Comparison of ENCODE assay signal across 1 cellular context in genomic region chr16:74565378-74565777, GRCh38.
TF ChIP-seq lines count a peak whose summit lies in the region.

No MANE protein-coding gene starts in this region.

TF ChIP-seq in K562, 482 proteins besides CTCF, POLR2A, EP300 and RAD21 (continued from another document):
- no peak for TF ChIP-seq ZBTB49 (CRISPR knock-in tag; IDR thresholded peaks at IDR 0.05; ENCODE audit: borderline replicate concordance)
- TF ChIP-seq KDM1A (IDR thresholded peaks at IDR 0.05) = peak; percentile 84 to 88
- TF ChIP-seq FOSL1 (tag; conservative IDR thresholded peaks at IDR 0.05) = no peak
- TF ChIP-seq NR0B1 (IDR thresholded peaks at IDR 0.05; ENCODE audit: partially characterized antibody) = no peak
- TF ChIP-seq GATAD2A (IDR thresholded peaks at IDR 0.05) = no peak
- TF ChIP-seq NR2F6 (CRISPR knock-in tag; IDR thresholded peaks at IDR 0.05) = no peak
- no peak for TF ChIP-seq ZNF586 (CRISPR knock-in tag; conservative IDR thresholded peaks at IDR 0.05)
- TF ChIP-seq FOXA1 (IDR thresholded peaks at IDR 0.05; ENCODE audit: borderline replicate concordance) = no peak
- TF ChIP-seq FOXA3 (CRISPR knock-in tag; conservative IDR thresholded peaks at IDR 0.05 in 1 of 2, IDR thresholded peaks at IDR 0.05 in 1 of 2) = peak in 1 of 2 experiments; percentile 59; a peak in 2 of 4 replicates
- TF ChIP-seq ZKSCAN3 (CRISPR knock-in tag; IDR thresholded peaks at IDR 0.05) = no peak
- peak in 1 of 2 experiments; percentile 84; a peak in 1 of 4 replicates for TF ChIP-seq RCOR1 (IDR thresholded peaks at IDR 0.05; ENCODE audit: borderline replicate concordance in 1 of 2, low read depth in 2 of 2, low read length in 2 of 2)
- TF ChIP-seq PHF21A (IDR thresholded peaks at IDR 0.05; ENCODE audit: borderline replicate concordance, low read depth) = peak; percentile 40; the same call in 1 of the 2 replicates
- TF ChIP-seq SPI1 (IDR thresholded peaks at IDR 0.05; ENCODE audit: borderline replicate concordance, low read depth, low read length) = peak; percentile 83
- no peak for TF ChIP-seq TFE3 (CRISPR knock-in tag; IDR thresholded peaks at IDR 0.05)
- TF ChIP-seq FOXJ3 (CRISPR knock-in tag; IDR thresholded peaks at IDR 0.05) = no peak
- TF ChIP-seq U2AF2 (optimal IDR thresholded peaks at IDR 0.05; ENCODE audit: low read depth, low read length) = no peak
- peak; percentile 90 for TF ChIP-seq MEIS2 (IDR thresholded peaks at IDR 0.05; ENCODE audit: partially characterized antibody)
- TF ChIP-seq NFIX (CRISPR knock-in tag; IDR thresholded peaks at IDR 0.05; ENCODE audit: low read depth) = no peak
- TF ChIP-seq HEY1 (CRISPR knock-in tag; IDR thresholded peaks at IDR 0.05; ENCODE audit: borderline replicate concordance) = no peak
- peak in 1 of 2 experiments; percentile 53; a peak in 1 of 3 replicates for TF ChIP-seq CBX3 (IDR thresholded peaks at IDR 0.05; ENCODE audit: borderline replicate concordance in 1 of 2, low read length in 2 of 2)
- no peak for TF ChIP-seq ERF (CRISPR knock-in tag; IDR thresholded peaks at IDR 0.05)
- TF ChIP-seq GATAD2B (IDR thresholded peaks at IDR 0.05; ENCODE audit: borderline replicate concordance) = no peak
- no peak for TF ChIP-seq NR2C1 (IDR thresholded peaks at IDR 0.05)
- TF ChIP-seq NR2C1 (tag; IDR thresholded peaks at IDR 0.05) = no peak
- TF ChIP-seq, protein P1, sequence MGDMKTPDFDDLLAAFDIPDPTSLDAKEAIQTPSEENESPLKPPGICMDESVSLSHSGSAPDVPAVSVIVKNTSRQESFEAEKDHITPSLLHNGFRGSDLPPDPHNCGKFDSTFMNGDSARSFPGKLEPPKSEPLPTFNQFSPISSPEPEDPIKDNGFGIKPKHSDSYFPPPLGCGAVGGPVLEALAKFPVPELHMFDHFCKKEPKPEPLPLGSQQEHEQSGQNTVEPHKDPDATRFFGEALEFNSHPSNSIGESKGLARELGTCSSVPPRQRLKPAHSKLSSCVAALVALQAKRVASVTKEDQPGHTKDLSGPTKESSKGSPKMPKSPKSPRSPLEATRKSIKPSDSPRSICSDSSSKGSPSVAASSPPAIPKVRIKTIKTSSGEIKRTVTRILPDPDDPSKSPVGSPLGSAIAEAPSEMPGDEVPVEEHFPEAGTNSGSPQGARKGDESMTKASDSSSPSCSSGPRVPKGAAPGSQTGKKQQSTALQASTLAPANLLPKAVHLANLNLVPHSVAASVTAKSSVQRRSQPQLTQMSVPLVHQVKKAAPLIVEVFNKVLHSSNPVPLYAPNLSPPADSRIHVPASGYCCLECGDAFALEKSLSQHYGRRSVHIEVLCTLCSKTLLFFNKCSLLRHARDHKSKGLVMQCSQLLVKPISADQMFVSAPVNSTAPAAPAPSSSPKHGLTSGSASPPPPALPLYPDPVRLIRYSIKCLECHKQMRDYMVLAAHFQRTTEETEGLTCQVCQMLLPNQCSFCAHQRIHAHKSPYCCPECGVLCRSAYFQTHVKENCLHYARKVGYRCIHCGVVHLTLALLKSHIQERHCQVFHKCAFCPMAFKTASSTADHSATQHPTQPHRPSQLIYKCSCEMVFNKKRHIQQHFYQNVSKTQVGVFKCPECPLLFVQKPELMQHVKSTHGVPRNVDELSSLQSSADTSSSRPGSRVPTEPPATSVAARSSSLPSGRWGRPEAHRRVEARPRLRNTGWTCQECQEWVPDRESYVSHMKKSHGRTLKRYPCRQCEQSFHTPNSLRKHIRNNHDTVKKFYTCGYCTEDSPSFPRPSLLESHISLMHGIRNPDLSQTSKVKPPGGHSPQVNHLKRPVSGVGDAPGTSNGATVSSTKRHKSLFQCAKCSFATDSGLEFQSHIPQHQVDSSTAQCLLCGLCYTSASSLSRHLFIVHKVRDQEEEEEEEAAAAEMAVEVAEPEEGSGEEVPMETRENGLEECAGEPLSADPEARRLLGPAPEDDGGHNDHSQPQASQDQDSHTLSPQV (IDR thresholded peaks at IDR 0.05) = no peak
- TF ChIP-seq SIRT6 (IDR thresholded peaks at IDR 0.05; ENCODE audit: low read depth, low read length) = no peak
- TF ChIP-seq TCF7 (IDR thresholded peaks at IDR 0.05; ENCODE audit: borderline replicate concordance) = no peak
- peak; percentile 49; the same call in 1 of the 2 replicates for TF ChIP-seq HES1 (IDR thresholded peaks at IDR 0.05; ENCODE audit: low read depth)
- TF ChIP-seq TAF15 (IDR thresholded peaks at IDR 0.05; ENCODE audit: low read depth, low read length) = no peak
- TF ChIP-seq NCOR1 (IDR thresholded peaks at IDR 0.05) = peak; percentile 39; the same call in 1 of the 2 replicates
- no peak for TF ChIP-seq ZNF124 (CRISPR knock-in tag; IDR thresholded peaks at IDR 0.05)
- no peak for TF ChIP-seq ZBTB12 (CRISPR knock-in tag; IDR thresholded peaks at IDR 0.05)
- no peak for TF ChIP-seq RBM39 (optimal IDR thresholded peaks at IDR 0.05; ENCODE audit: low read depth, low read length)
- no peak for TF ChIP-seq CTBP1 (IDR thresholded peaks at IDR 0.05; ENCODE audit: borderline replicate concordance)
- TF ChIP-seq RAD51 (IDR thresholded peaks at IDR 0.05; ENCODE audit: borderline replicate concordance, low read depth) = no peak
- TF ChIP-seq GABPA (tag; conservative IDR thresholded peaks at IDR 0.05; ENCODE audit: low read depth) = peak; percentile 79
- TF ChIP-seq, protein P2, sequence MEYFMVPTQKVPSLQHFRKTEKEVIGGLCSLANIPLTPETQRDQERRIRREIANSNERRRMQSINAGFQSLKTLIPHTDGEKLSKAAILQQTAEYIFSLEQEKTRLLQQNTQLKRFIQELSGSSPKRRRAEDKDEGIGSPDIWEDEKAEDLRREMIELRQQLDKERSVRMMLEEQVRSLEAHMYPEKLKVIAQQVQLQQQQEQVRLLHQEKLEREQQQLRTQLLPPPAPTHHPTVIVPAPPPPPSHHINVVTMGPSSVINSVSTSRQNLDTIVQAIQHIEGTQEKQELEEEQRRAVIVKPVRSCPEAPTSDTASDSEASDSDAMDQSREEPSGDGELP (CRISPR knock-in tag; IDR thresholded peaks at IDR 0.05; ENCODE audit: borderline replicate concordance) = peak; percentile 88
- TF ChIP-seq IRF9 (tag; IDR thresholded peaks at IDR 0.05) = no peak
- TF ChIP-seq EHMT2 (IDR thresholded peaks at IDR 0.05) = peak; percentile 80; the same call in 1 of the 2 replicates
TF ChIP-seq in K562: peak in this region for 48.
